Comparison of ENCODE assay signal across 8 cellular contexts in the genomic region with DNA sequence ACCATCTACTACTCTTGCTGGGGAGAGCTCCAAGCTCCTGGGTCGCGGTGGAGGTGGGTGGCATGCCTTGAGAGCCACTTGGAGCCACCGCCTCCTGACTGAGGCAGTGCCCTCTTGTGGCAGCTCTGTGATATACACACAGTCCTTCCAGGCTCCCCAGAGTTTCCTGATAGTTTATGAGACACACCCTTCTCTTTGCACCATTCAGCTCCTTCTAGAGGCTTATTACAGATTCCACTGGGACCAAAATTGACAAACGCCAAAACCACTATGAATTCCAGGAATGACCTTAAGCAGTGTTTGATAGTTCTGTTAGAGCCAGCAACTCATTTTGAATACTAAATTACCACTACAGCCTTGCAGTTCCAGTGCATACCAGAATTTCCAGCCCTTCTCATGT.
DNase-seq lines count a peak whose midpoint lies in the region; ATAC-seq and TF ChIP-seq lines count a peak whose summit lies in the region.

No MANE protein-coding gene starts in this region.

- no peaks in the 10 kb centered on the region for H3K36me3 Mint-ChIP-seq in osteocyte (ENCODE audit: unreplicated experiment)

- DNase-seq in AG04449 (ENCODE audit: low read depth, low spot score) (no peak), GM10248 (ENCODE audit: extremely low spot score) (peak; percentile 66), NCI-H187 (lab: John Stamatoyannopoulos, UW) (peak; percentile 7 to 26), fibroblast of peridontal ligament (ENCODE audit: extremely low read depth) (peak; percentile 50), osteocyte (ENCODE audit: extremely low spot score, unreplicated experiment) (peak; percentile 82), NCI-H774 (lab: John Stamatoyannopoulos, UW) (no peak)
- DNase-seq in activated CD4-positive, alpha-beta T cell treated with anti-CD3 and anti-CD28 coated beads for 48 hours, result peak; percentile 56

- H3K4me3 ChIP-seq in AG04449 (ENCODE audit: low read depth, low read length), result no peak overlapping the region

- peaks cover 27% of the 10 kb centered on the region for H3K27me3 Mint-ChIP-seq in osteocyte (ENCODE audit: unreplicated experiment)

- no peak overlapping the region for H3K4me3 Mint-ChIP-seq in osteocyte (ENCODE audit: unreplicated experiment)

- POLR2A ChIA-PET in AG04449 (lab: Yijun Ruan, JAX) (interaction anchor here (0.9 kb wide), 1 partner anchor 17 kb away, joined by 3 read pairs; no protein-coding TSS in a partner anchor), GM10248 (lab: Yijun Ruan, JAX) (no interaction called here)

- H3K9me3 Mint-ChIP-seq in osteocyte (ENCODE audit: unreplicated experiment), result no peaks in the 10 kb centered on the region

- peak; percentile 79 for TF ChIP-seq CTCF in AG04449 (IDR thresholded peaks at IDR 0.05; ENCODE audit: insufficient read depth, low read length, missing control alignments)
- TF ChIP-seq CTCF in GM10248 (IDR thresholded peaks at IDR 0.05; ENCODE audit: control extremely low read depth, extremely low read depth, low read depth, missing control alignments), result peak; percentile 80
- peak; percentile 67 for TF ChIP-seq CTCF in osteocyte (IDR thresholded peaks at IDR 0.05)

- no peak overlapping the region for H3K27ac Mint-ChIP-seq in osteocyte (ENCODE audit: unreplicated experiment)

- ATAC-seq in HG02759 (IDR thresholded peaks at IDR 0.05; ENCODE audit: unreplicated experiment), result peak; percentile 72

- no peaks in the 10 kb centered on the region for H3K4me1 Mint-ChIP-seq in osteocyte (ENCODE audit: unreplicated experiment)

- CTCF ChIA-PET in AG04449 (lab: Yijun Ruan, JAX) (interaction anchor here (0.7 to 2.9 kb wide), 24 partner anchors 8 to 946 kb away, joined by 3 to 30 read pairs (median 6); no protein-coding TSS in a partner anchor), GM10248 (lab: Yijun Ruan, JAX) (interaction anchor here (0.6 to 3.8 kb wide), 36 partner anchors 8 to 1312 kb away, joined by 3 to 49 read pairs (median 4); no protein-coding TSS in a partner anchor)

Comparison
In these comparisons a context has a peak if more than half of its experiments do, and no peak if none do; other contexts are left out.
1. DNase-seq: peak in GM10248 (single experiment), NCI-H187 (2 of 2), activated CD4-positive, alpha-beta T cell treated with anti-CD3 and anti-CD28 coated beads for 48 hours (single experiment), fibroblast of peridontal ligament (single experiment) and osteocyte (single experiment); none in AG04449 (single experiment) and NCI-H774 (single experiment).
2. Peak in every context shown above with its lines, with median percentiles within 50 percentile points of each other: CTCF ChIP-seq.